Comparison of ENCODE assay signal across 1 cellular context in genomic region chr3:161142486-161142885, GRCh38.
TF ChIP-seq lines count a peak whose summit lies in the region.

No MANE protein-coding gene starts in this region.

TF ChIP-seq in endothelial cell of umbilical vein, 7 proteins besides CTCF, POLR2A, EP300 and RAD21:
- TF ChIP-seq FOS (IDR thresholded peaks at IDR 0.05; ENCODE audit: borderline replicate concordance, insufficient read depth, low read length) (no peak), JUN (IDR thresholded peaks at IDR 0.05; ENCODE audit: borderline replicate concordance, insufficient read depth, insufficient read length, low read depth) (no peak), POLR2AphosphoS5 (IDR thresholded peaks at IDR 0.05; ENCODE audit: insufficient read depth, low read depth, low read length) (no peak), MAX (IDR thresholded peaks at IDR 0.05; ENCODE audit: insufficient read depth, insufficient read length) (no peak), EZH2 (IDR thresholded peaks at IDR 0.05; ENCODE audit: borderline replicate concordance, low read depth, low read length, severe bottlenecking) (no peak), GATA2 (IDR thresholded peaks at IDR 0.05; ENCODE audit: insufficient read depth, insufficient read length, low read depth, low read length) (no peak), MYC (IDR thresholded peaks at IDR 0.05; ENCODE audit: low read depth, low read length) (no peak)
